15 cellular contexts compared by ENCODE assay signal in the genomic region with DNA sequence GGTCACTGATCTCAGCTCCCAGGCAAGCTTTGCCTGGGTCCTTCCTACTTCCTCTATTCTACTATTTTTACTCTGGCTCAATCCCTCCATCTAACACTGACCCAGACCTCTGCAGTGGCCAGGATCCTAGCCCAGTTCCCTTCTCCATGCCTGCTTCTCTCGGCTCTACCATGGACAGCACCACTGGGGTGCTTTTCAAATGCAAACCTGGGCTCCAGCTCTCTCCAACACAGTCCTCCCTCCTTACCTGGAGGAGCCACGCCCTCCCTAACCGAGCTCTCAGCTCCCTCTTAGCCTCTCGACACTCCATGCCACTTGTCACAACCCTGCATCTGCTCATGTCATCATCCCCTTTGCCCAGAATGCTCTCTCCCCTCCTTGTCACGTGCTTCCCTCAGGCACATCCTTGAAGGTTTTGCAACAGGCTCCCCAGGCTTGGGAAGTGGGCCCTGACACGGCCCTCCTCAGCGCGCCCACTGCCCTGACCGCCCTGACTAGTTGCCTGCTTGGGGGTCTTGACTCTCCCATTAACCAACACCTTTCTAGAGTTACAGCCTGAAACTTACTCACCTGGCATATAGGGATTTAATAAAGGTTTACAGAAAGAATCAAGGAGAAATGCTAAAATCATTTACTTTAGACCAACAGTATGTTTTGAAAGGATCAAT. TPM values are rescaled to one million over a fixed set of nuclear protein-coding genes. Genes with fewer than 3 reads are reported as not detected.
A peak's percentile ranks its signal among the peaks of the same experiment; 100 is the strongest.
DNase-seq lines count a peak whose midpoint lies in the region; ATAC-seq and TF ChIP-seq lines count a peak whose summit lies in the region.
"Had no signal": no experiment of that assay in that cellular context is flagged by ENCODE, and none has a peak within 500 bp of the region (broad histone marks: within the 10 kb centered on the region; RNA-seq: fewer than 3 reads in every experiment).

No MANE protein-coding gene starts in this region.

- ATAC-seq in GM18861 (IDR thresholded peaks at IDR 0.05; ENCODE audit: unreplicated experiment) = no peak
- ATAC-seq: left colon had no signal

- H3K4me1 Mint-ChIP-seq in CD4-positive, alpha-beta memory T cell = peaks cover 0 to 5% (median 4%) of the 10 kb centered on the region in 4 donors
- H3K4me1 Mint-ChIP-seq in brain (no peaks in the 10 kb centered on the region), Calu3 (ENCODE audit: low read depth, unreplicated experiment) (no peaks in the 10 kb centered on the region)

- BruUV-seq in Calu3 (replicated peaks; lab: Mats Ljungman, UMichigan) = no TSS peak

- H3K9me3 Mint-ChIP-seq in CD4-positive, alpha-beta memory T cell = no peaks in the 10 kb centered on the region
- H3K9me3 Mint-ChIP-seq in brain (no peaks in the 10 kb centered on the region), Calu3 (ENCODE audit: low read depth, unreplicated experiment) (no peaks in the 10 kb centered on the region)

- TF ChIP-seq CTCF in HEK293 (tag by site-specific recombination; IDR thresholded peaks at IDR 0.05) (no peak), brain (conservative IDR thresholded peaks at IDR 0.05) (no peak), Calu3 (IDR thresholded peaks at IDR 0.05; ENCODE audit: unreplicated experiment) (no peak), RWPE1 (conservative IDR thresholded peaks at IDR 0.05; ENCODE audit: low read depth) (no peak)

- H3K9me3 ChIP-seq in CD4-positive, alpha-beta memory T cell (ENCODE audit: control insufficient read depth in 1 of 2, low read length in 2 of 2) = no peaks in the 10 kb centered on the region
- no peaks in the 10 kb centered on the region for H3K9me3 ChIP-seq in HEK293 (ENCODE audit: control insufficient read depth, insufficient read depth, low read depth, low read length)
- H3K9me3 ChIP-seq: BLaER1 had no signal

- H3K27ac Mint-ChIP-seq in CD4-positive, alpha-beta memory T cell = peak overlapping the region in 4 of 7 donors; percentile 11 to 85 (median 80)
- H3K27ac Mint-ChIP-seq in brain (peak overlapping the region in 3 of 5 experiments; percentile 51 to 58 (median 54)), Calu3 (ENCODE audit: unreplicated experiment) (no peak overlapping the region)

- H3K36me3 Mint-ChIP-seq in CD4-positive, alpha-beta memory T cell = peaks cover 80 to 91% of the 10 kb centered on the region in 2 donors
- H3K36me3 Mint-ChIP-seq in brain (peaks cover 69% of the 10 kb centered on the region), Calu3 (ENCODE audit: insufficient read depth, unreplicated experiment) (peaks cover 26% of the 10 kb centered on the region)

- H3K36me3 ChIP-seq in CD4-positive, alpha-beta memory T cell (ENCODE audit: insufficient read depth, low read length) = peaks cover 99% of the 10 kb centered on the region
- peaks cover 24 to 99% of the 10 kb centered on the region in 2 experiments for H3K36me3 ChIP-seq in HEK293 (ENCODE audit: control insufficient read depth in 2 of 2, insufficient read depth in 1 of 2, low read length in 2 of 2)

- POLR2A ChIA-PET in CD4-positive, alpha-beta memory T cell (lab: Charles Lee; ENCODE audit: partially characterized antibody) = interaction anchor here (0.8 kb wide), 1 partner anchor 9 kb away, joined by 3 read pairs; no protein-coding TSS in a partner anchor
- POLR2A ChIA-PET in HEK293 (lab: Yijun Ruan, JAX) (no interaction called here), RWPE1 (lab: Yijun Ruan, JAX; ENCODE audit: low non-redundant PET) (no interaction called here)

- intact Hi-C loops in CD4-positive, alpha-beta memory T cell (cut with micrococcal nuclease) = no loop called here
- intact Hi-C loops in Calu3 (cut with micrococcal nuclease; ENCODE audit: unreplicated experiment) = no loop called here

- no peaks in the 10 kb centered on the region for H3K27me3 Mint-ChIP-seq in CD4-positive, alpha-beta memory T cell
- H3K27me3 Mint-ChIP-seq in brain = peaks cover 2% of the 10 kb centered on the region
- no peaks in the 10 kb centered on the region for H3K27me3 Mint-ChIP-seq in Calu3 (ENCODE audit: unreplicated experiment)

- H3K27me3 ChIP-seq in CD4-positive, alpha-beta memory T cell (ENCODE audit: insufficient read depth, low read length) = no peaks in the 10 kb centered on the region
- H3K27me3 ChIP-seq: BLaER1, hepatocyte had no signal

- H3K27ac ChIP-seq in CD4-positive, alpha-beta memory T cell (ENCODE audit: low read depth, low read length) = no peak overlapping the region
- H3K27ac ChIP-seq in HEK293 (ENCODE audit: extremely low read depth, low read depth, low read length) = no peak overlapping the region
- H3K27ac ChIP-seq in RWPE1 = no peak overlapping the region
- H3K27ac ChIP-seq: BLaER1, hepatocyte had no signal

- H3K4me3 Mint-ChIP-seq in CD4-positive, alpha-beta memory T cell = no peak overlapping the region
- H3K4me3 Mint-ChIP-seq in brain (no peak overlapping the region), Calu3 (ENCODE audit: low read depth, unreplicated experiment) (no peak overlapping the region)

- DNase-seq in CD4-positive, alpha-beta memory T cell = no peak
- DNase-seq in mesenteric fat pad (ENCODE audit: low spot score) = peak; percentile 53
- DNase-seq in Calu3 = no peak
- DNase-seq in RWPE1 (ENCODE audit: low spot score) = no peak
- DNase-seq: activated CD8-positive, alpha-beta memory T cell treated with anti-CD3 and anti-CD28 coated beads for 24 hours; activated naive CD4-positive, alpha-beta T cell; DMS79; left colon; NCI-H146; stimulated activated CD4-positive, alpha-beta T cell treated with anti-CD3 and anti-CD28 coated beads, Interleukin-15, amount 100 ng/mL, for 24 hours had no signal

- no peaks in the 10 kb centered on the region for H3K4me1 ChIP-seq in CD4-positive, alpha-beta memory T cell (ENCODE audit: insufficient read depth, low read length)
- H3K4me1 ChIP-seq in HEK293 (ENCODE audit: control insufficient read depth, insufficient read depth, low read length) = no peaks in the 10 kb centered on the region
- H3K4me1 ChIP-seq: BLaER1 had no signal

- H3K4me3 ChIP-seq in CD4-positive, alpha-beta memory T cell (ENCODE audit: low read length in 2 of 2) = no peak overlapping the region
- H3K4me3 ChIP-seq in HEK293 (ENCODE audit: low read depth, low read length) = no peak overlapping the region
- H3K4me3 ChIP-seq: BLaER1, hepatocyte had no signal

- CTCF ChIA-PET in CD4-positive, alpha-beta memory T cell (lab: Charles Lee; ENCODE audit: partially characterized antibody) = no interaction called here
- CTCF ChIA-PET in HEK293 (lab: Yijun Ruan, JAX) (interaction anchor here (0.9 kb wide), 1 partner anchor 13 kb away, joined by 3 read pairs; no protein-coding TSS in a partner anchor), Calu3 (lab: Charles Lee) (no interaction called here), RWPE1 (lab: Yijun Ruan, JAX) (no interaction called here)

TF ChIP-seq in HEK293, 187 proteins besides CTCF, POLR2A, EP300 and RAD21:
- no peak for TF ChIP-seq SALL2 (tag by site-specific recombination; IDR thresholded peaks at IDR 0.05; ENCODE audit: borderline replicate concordance)
- TF ChIP-seq, protein P1, sequence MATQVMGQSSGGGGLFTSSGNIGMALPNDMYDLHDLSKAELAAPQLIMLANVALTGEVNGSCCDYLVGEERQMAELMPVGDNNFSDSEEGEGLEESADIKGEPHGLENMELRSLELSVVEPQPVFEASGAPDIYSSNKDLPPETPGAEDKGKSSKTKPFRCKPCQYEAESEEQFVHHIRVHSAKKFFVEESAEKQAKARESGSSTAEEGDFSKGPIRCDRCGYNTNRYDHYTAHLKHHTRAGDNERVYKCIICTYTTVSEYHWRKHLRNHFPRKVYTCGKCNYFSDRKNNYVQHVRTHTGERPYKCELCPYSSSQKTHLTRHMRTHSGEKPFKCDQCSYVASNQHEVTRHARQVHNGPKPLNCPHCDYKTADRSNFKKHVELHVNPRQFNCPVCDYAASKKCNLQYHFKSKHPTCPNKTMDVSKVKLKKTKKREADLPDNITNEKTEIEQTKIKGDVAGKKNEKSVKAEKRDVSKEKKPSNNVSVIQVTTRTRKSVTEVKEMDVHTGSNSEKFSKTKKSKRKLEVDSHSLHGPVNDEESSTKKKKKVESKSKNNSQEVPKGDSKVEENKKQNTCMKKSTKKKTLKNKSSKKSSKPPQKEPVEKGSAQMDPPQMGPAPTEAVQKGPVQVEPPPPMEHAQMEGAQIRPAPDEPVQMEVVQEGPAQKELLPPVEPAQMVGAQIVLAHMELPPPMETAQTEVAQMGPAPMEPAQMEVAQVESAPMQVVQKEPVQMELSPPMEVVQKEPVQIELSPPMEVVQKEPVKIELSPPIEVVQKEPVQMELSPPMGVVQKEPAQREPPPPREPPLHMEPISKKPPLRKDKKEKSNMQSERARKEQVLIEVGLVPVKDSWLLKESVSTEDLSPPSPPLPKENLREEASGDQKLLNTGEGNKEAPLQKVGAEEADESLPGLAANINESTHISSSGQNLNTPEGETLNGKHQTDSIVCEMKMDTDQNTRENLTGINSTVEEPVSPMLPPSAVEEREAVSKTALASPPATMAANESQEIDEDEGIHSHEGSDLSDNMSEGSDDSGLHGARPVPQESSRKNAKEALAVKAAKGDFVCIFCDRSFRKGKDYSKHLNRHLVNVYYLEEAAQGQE (tag by site-specific recombination; IDR thresholded peaks at IDR 0.05) = peak; percentile 98

RNA-seq across cellular contexts. Expression of gene MARF1, which starts 41.6 kb away (rescaled TPM):
- 100 to 1,000 TPM; 223 to 235 TPM for total RNA-seq in CD4-positive, alpha-beta memory T cell
- 10 to 100 TPM in 1 of 2 donors, 1 to 10 TPM in 1; 6.8 to 19.7 TPM for polyA plus RNA-seq in CD4-positive, alpha-beta memory T cell
- 31.6 TPM for polyA plus RNA-seq in brain (ENCODE audit: insufficient read depth, low read depth, low replicate concordance)
- total RNA-seq in mesenteric fat pad (51.4 TPM), Calu3 (2022) (57.6 and 61.3 TPM in 2 replicates)

RNA-seq across cellular contexts. Expression of gene NDE1, which starts 48.7 kb away (rescaled TPM):
- total RNA-seq in CD4-positive, alpha-beta memory T cell = 100 to 1,000 TPM; 124 to 128 TPM
- polyA plus RNA-seq in CD4-positive, alpha-beta memory T cell = 10 to 100 TPM; 15.3 to 63.9 TPM
- 79.2 TPM for polyA plus RNA-seq in brain (ENCODE audit: insufficient read depth, low read depth, low replicate concordance)
- total RNA-seq in mesenteric fat pad = 26.8 TPM
- total RNA-seq in Calu3 (2022) = 66.0 and 71.1 TPM in 2 replicates
